In the genomic region with DNA sequence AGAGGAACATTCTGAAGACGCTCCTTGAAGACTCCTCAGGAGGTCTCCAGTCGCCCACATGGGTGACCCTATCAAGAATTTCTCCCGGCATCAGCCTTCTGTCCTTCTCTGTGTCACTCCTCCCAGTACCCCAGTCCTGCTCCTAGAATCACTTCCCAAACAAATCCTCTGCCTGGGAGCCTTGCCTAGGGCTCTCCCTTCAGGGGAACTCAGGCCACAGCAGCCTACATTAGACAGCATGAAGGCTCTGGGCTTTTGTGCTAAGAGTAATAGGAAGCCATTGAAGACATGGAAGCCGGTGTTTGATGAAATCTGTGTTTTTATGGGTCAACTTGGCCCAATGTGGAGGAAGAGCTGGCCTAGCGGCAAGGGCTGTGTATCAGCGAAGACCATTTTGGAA, we compare ENCODE assay signal across 3 cellular contexts. TPM values are rescaled to one million over a fixed set of nuclear protein-coding genes. Genes with fewer than 3 reads are reported as not detected.
"Had no signal": no experiment of that assay in that cellular context is flagged by ENCODE, and none has a peak within 500 bp of the region (broad histone marks: within the 10 kb centered on the region; RNA-seq: fewer than 3 reads in every experiment).

No MANE protein-coding gene starts in this region.

RNA-seq across cellular contexts. Expression of a gene that starts 13.7 kb away (rescaled TPM):
- total RNA-seq: ascending aorta had no signal
- polyA plus RNA-seq: cardiac muscle cell had no signal

RNA-seq across cellular contexts. Expression of a gene that starts 27.3 kb away (rescaled TPM):
- total RNA-seq: bronchial epithelial cell, cardiac muscle cell had no signal
- polyA plus RNA-seq: cardiac muscle cell had no signal
